Comparison of ENCODE assay signal across 25 cellular contexts in genomic region chr15:66625531-66625930, GRCh38. TPM values are rescaled to one million over a fixed set of nuclear protein-coding genes. Genes with fewer than 3 reads are reported as not detected.
"Had no signal": no experiment of that assay in that cellular context is flagged by ENCODE, and none has a peak within 500 bp of the region (broad histone marks: within the 10 kb centered on the region; RNA-seq: fewer than 3 reads in every experiment).

No MANE protein-coding gene starts in this region.

- H3K4me1 Mint-ChIP-seq: natural killer cell had no signal

- H3K4me3 Mint-ChIP-seq: endodermal cell; natural killer cell; stimulated activated naive B cell treated with anti-CD40 and anti-IgM and Interleukin-4, amounts not matched to agents 10 μg/mL and 1 μg/mL and 100 μg/mL, for 72 hours; stimulated activated naive CD8-positive, alpha-beta T cell treated with anti-CD3 and anti-CD28 coated beads, Interleukin-15, Interleukin-2, amounts not matched to agents 100 ng/mL and 50 ng/mL, for 24 hours had no signal

- H3K9me3 ChIP-seq: gastrocnemius medialis, lower lobe of right lung, ovary, psoas muscle, sigmoid colon, spleen, thoracic aorta, tibial nerve, upper lobe of left lung, uterus had no signal

- H3K9me3 Mint-ChIP-seq: endodermal cell; natural killer cell; stimulated activated naive B cell treated with anti-CD40 and anti-IgM and Interleukin-4, amounts not matched to agents 10 μg/mL and 1 μg/mL and 100 μg/mL, for 72 hours; stimulated activated naive CD8-positive, alpha-beta T cell treated with anti-CD3 and anti-CD28 coated beads, Interleukin-15, Interleukin-2, amounts not matched to agents 100 ng/mL and 50 ng/mL, for 24 hours had no signal

- DNase-seq: effector CD8-positive, alpha-beta T cell; endodermal cell; foreskin fibroblast; gastrocnemius medialis; head of caudate nucleus; left ventricle myocardium superior; lower lobe of right lung; natural killer cell; occipital lobe; ovary; psoas muscle; right cardiac atrium; sigmoid colon; spleen; stimulated activated naive B cell treated with anti-CD40 and anti-IgM and Interleukin-4, amounts not matched to agents 10 μg/mL and 1 μg/mL and 100 μg/mL, for 72 hours; upper lobe of left lung; uterus had no signal

- ATAC-seq: esophagus mucosa; gastrocnemius medialis; left ventricle myocardium superior; lower lobe of right lung; natural killer cell; psoas muscle; right cardiac atrium; stimulated activated naive B cell treated with anti-CD40 and anti-IgM and Interleukin-4, amounts not matched to agents 10 μg/mL and 1 μg/mL and 100 μg/mL, for 72 hours had no signal

- H3K36me3 ChIP-seq: gastrocnemius medialis, lower lobe of right lung, ovary, sigmoid colon, spleen, thoracic aorta, tibial nerve, upper lobe of left lung, uterus had no signal

- H3K36me3 Mint-ChIP-seq: natural killer cell; stimulated activated naive B cell treated with anti-CD40 and anti-IgM and Interleukin-4, amounts not matched to agents 10 μg/mL and 1 μg/mL and 100 μg/mL, for 72 hours had no signal

- H3K27ac Mint-ChIP-seq: endodermal cell; natural killer cell; stimulated activated naive B cell treated with anti-CD40 and anti-IgM and Interleukin-4, amounts not matched to agents 10 μg/mL and 1 μg/mL and 100 μg/mL, for 72 hours; stimulated activated naive CD8-positive, alpha-beta T cell treated with anti-CD3 and anti-CD28 coated beads, Interleukin-15, Interleukin-2, amounts not matched to agents 100 ng/mL and 50 ng/mL, for 24 hours had no signal

- H3K4me3 ChIP-seq: gastrocnemius medialis, lower lobe of right lung, ovary, psoas muscle, sigmoid colon, spleen, thoracic aorta, tibial nerve, upper lobe of left lung, uterus had no signal

- H3K27ac ChIP-seq: epithelial cell of prostate, gastrocnemius medialis, lower lobe of right lung, ovary, psoas muscle, sigmoid colon, spleen, thoracic aorta, tibial nerve, uterus had no signal

RNA-seq across cellular contexts. Expression of gene LCTL, which starts 59.7 kb away (rescaled TPM):
- total RNA-seq: esophagus mucosa, gastrocnemius medialis, left ventricle myocardium superior, lower lobe of right lung, mesenteric fat pad, mononuclear cell, natural killer cell, ovary, psoas muscle, right cardiac atrium, sigmoid colon, skeletal muscle tissue, spleen, thoracic aorta, upper lobe of left lung, uterus had no signal
